ENCODE assay signal across 23 cellular contexts in the genomic region with DNA sequence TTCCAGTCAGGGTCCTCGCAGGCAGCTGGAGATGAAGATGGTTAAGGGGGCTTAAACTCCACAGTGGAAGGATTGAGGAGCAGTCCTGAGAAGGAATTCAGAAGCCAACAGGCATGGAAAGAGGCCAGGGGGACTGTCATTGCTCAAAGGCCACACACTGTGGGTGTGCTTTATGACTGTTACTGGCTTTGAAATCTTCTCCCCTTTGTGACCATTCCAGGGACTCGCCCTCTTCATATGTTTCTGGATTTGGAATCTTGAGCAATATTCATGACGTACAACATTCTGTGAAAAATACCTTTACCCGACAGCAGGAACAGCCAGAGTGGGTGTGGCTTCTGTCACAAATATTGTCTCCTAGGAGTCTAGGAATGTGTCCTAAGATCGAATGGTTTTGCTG. TPM values are rescaled to one million over a fixed set of nuclear protein-coding genes. Genes with fewer than 3 reads are reported as not detected.
DNase-seq lines count a peak whose midpoint lies in the region; ATAC-seq, FAIRE-seq and TF ChIP-seq lines count a peak whose summit lies in the region.
"Had no signal": no experiment of that assay in that cellular context is flagged by ENCODE, and none has a peak within 500 bp of the region (broad histone marks: within the 10 kb centered on the region; RNA-seq: fewer than 3 reads in every experiment).

No MANE protein-coding gene starts in this region.

- TF ChIP-seq POLR2A in A549 (IDR thresholded peaks at IDR 0.05; ENCODE audit: low read length) (no peak), transverse colon (IDR thresholded peaks at IDR 0.05) (peak; percentile 12), GM12891 (IDR thresholded peaks at IDR 0.05; ENCODE audit: low read depth, low read length) (no peak)

- DNase-seq in A549 (ENCODE audit: low read depth in 1 of 2, low spot score in 1 of 2) (no peak), colonic mucosa (peak; percentile 64), mucosa of descending colon (peak in 2 of 3 donors; percentile 42 to 60), transverse colon (peak; percentile 72), GM12891 (ENCODE audit: insufficient read length, low spot score) (no peak), nucleus accumbens (lab: John Stamatoyannopoulos, UW) (no peak)
- DNase-seq in activated CD4-positive, alpha-beta T cell treated with anti-CD3 and anti-CD28 coated beads, Interleukin-2, amount 50 U/mL, for 48 hours: no peak
- DNase-seq: 8988T; C1 segment of cervical spinal cord; Calu3; CD4-positive, alpha-beta memory T cell; COR-L47; DMS53; DMS79 treated with DMSO at 0.1 percent for 48 hours; GF-D8; GOT3; H7; HCEC 1CT had no signal

- CTCF ChIA-PET in A549 (lab: Yijun Ruan, JAX): interaction anchor here (0.7 to 6.7 kb wide), 7 partner anchors 11 to 82 kb away, joined by 3 to 44 read pairs (median 8); no protein-coding TSS in a partner anchor

- 11% methylated on average over 5 of the region's 5 CpGs for WGBS in A549 (ENCODE audit: missing lambda C conversion rate)
- WGBS in transverse colon (ENCODE audit: low coverage in 1 of 2), 2 donors: 34 to 50% methylated on average over 2 to 5 of the region's 5 CpGs

- POLR2A ChIA-PET in A549 (lab: Yijun Ruan, JAX): no interaction called here

- H3K9ac ChIP-seq in colonic mucosa (ENCODE audit: low read depth in 2 of 2, low read length in 2 of 2): peak overlapping the region; percentile 48 to 59

- TF ChIP-seq CTCF in A549 (IDR thresholded peaks at IDR 0.05) (no peak), colonic mucosa (IDR thresholded peaks at IDR 0.05) (no peak), mucosa of descending colon (IDR thresholded peaks at IDR 0.05) (no peak), transverse colon (IDR thresholded peaks at IDR 0.05) (no peak)

- H3K4me3 ChIP-seq in A549: no peak overlapping the region
- no peak overlapping the region for H3K4me3 ChIP-seq in colonic mucosa
- no peak overlapping the region for H3K4me3 ChIP-seq in mucosa of descending colon
- no peak overlapping the region for H3K4me3 ChIP-seq in transverse colon

- H3K27me3 ChIP-seq in colonic mucosa (no peaks in the 10 kb centered on the region), transverse colon (peaks cover 19% of the 10 kb centered on the region)

- peaks cover 17% of the 10 kb centered on the region for H3K9me3 ChIP-seq in A549
- H3K9me3 ChIP-seq in colonic mucosa: no peaks in the 10 kb centered on the region
- no peaks in the 10 kb centered on the region for H3K9me3 ChIP-seq in mucosa of descending colon
- peaks cover 2 to 3% of the 10 kb centered on the region in 2 donors for H3K9me3 ChIP-seq in transverse colon

- intact Hi-C loops in colonic mucosa (cut with DNase I): no loop called here
- intact Hi-C loops in mucosa of descending colon (cut with DNase I, micrococcal nuclease): no loop called here
- intact Hi-C loops in transverse colon (cut with DNase I; ENCODE audit: low total_unique reads): no loop called here

- H3K4me2 ChIP-seq in A549: no peak overlapping the region

- H3K36me3 ChIP-seq in colonic mucosa (no peaks in the 10 kb centered on the region), mucosa of descending colon (ENCODE audit: low read depth) (no peaks in the 10 kb centered on the region), transverse colon (no peaks in the 10 kb centered on the region)

- H3K27ac ChIP-seq in A549 (no peak overlapping the region), colonic mucosa (peak overlapping the region; percentile 66), transverse colon (peak overlapping the region; percentile 55 to 78 (median 78))

- H3K4me1 ChIP-seq in A549 (no peaks in the 10 kb centered on the region), colonic mucosa (no peaks in the 10 kb centered on the region), mucosa of descending colon (ENCODE audit: low read depth) (peaks cover 21% of the 10 kb centered on the region), transverse colon (peaks cover 0 to 34% (median 9%) of the 10 kb centered on the region in 4 donors)

- no peak for TF ChIP-seq EP300 in A549 (IDR thresholded peaks at IDR 0.05)
- peak; percentile 49 for TF ChIP-seq EP300 in transverse colon (IDR thresholded peaks at IDR 0.05; ENCODE audit: low read depth)

- TF ChIP-seq RAD21 in A549 (conservative IDR thresholded peaks at IDR 0.05 in 1 of 2, IDR thresholded peaks at IDR 0.05 in 1 of 2): no peak

- in situ Hi-C loops in transverse colon (cut with MboI; ENCODE audit: low pct_ligation_motif_present in 1 of 4, low pct_unique_long_range_greater_than_20kb in 1 of 4, low sequenced_read_pairs in 3 of 4): no loop called here

- no peak for ATAC-seq in A549
- ATAC-seq in mucosa of descending colon: peak; percentile 78

- FAIRE-seq in A549 (lab: Jason Lieb, UNC) (peak; percentile 28), GM12891 (lab: Jason Lieb, UNC) (no peak)
- FAIRE-seq: GM12892 had no signal

TF ChIP-seq in A549, 52 proteins besides CTCF, POLR2A, EP300 and RAD21 (continues in another document):
- TF ChIP-seq CBX8 (IDR thresholded peaks at IDR 0.05) (no peak), NFE2L2 (conservative IDR thresholded peaks at IDR 0.05; ENCODE audit: low read length) (no peak), TFCP2L1 (CRISPR knock-in tag; IDR thresholded peaks at IDR 0.05) (no peak), MYC (IDR thresholded peaks at IDR 0.05; ENCODE audit: borderline replicate concordance, low read length) (no peak)
- TF ChIP-seq, protein P1, sequence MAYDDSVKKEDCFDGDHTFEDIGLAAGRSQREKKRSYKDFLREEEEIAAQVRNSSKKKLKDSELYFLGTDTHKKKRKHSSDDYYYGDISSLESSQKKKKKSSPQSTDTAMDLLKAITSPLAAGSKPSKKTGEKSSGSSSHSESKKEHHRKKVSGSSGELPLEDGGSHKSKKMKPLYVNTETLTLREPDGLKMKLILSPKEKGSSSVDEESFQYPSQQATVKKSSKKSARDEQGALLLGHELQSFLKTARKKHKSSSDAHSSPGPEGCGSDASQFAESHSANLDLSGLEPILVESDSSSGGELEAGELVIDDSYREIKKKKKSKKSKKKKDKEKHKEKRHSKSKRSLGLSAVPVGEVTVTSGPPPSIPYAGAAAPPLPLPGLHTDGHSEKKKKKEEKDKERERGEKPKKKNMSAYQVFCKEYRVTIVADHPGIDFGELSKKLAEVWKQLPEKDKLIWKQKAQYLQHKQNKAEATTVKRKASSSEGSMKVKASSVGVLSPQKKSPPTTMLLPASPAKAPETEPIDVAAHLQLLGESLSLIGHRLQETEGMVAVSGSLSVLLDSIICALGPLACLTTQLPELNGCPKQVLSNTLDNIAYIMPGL (CRISPR knock-in tag; IDR thresholded peaks at IDR 0.05; ENCODE audit: borderline replicate concordance): no peak

TF ChIP-seq in GM12891, 5 proteins besides CTCF, POLR2A, EP300 and RAD21:
- TF ChIP-seq POLR2AphosphoS5 (IDR thresholded peaks at IDR 0.05; ENCODE audit: low read depth, low read length) (no peak), SPI1 (IDR thresholded peaks at IDR 0.05; ENCODE audit: low read depth, low read length) (no peak), TAF1 (IDR thresholded peaks at IDR 0.05; ENCODE audit: low read depth, low read length) (no peak), PAX5 (IDR thresholded peaks at IDR 0.05; ENCODE audit: insufficient read depth, low read length, severe bottlenecking) (no peak), POU2F2 (IDR thresholded peaks at IDR 0.05; ENCODE audit: low read depth, low read length) (no peak)

RNA-seq across cellular contexts. Expression of a gene that starts 16.6 kb away (rescaled TPM):
- polyA plus RNA-seq in A549 (2011; rRNA removed) (0.04 TPM in 1 of 2 replicates, not detected in the other), A549 (2017; fragmentation: RNase III; extraction: RNeasy Plus Mini Kit Qiagen cat#74134 plus additional on column Dnase treatment) (0.05 TPM in 1 of 3 replicates, not detected in the others)
- polyA plus RNA-seq in A549 (2012; cell fraction: cytosol; rRNA removed): not detected in 2 replicates
- polyA plus RNA-seq in A549 (2012; cell fraction: nucleus; rRNA removed): not detected in 2 replicates
- polyA minus RNA-seq in A549 (2011; rRNA and poly(A)+ RNA removed): not detected in 2 replicates
- total RNA-seq in colonic mucosa (100 to 1,000 TPM; 329 to 919 TPM), mucosa of descending colon (1,000 to 10,000 TPM in 2 of 3 donors, 100 to 1,000 TPM in 1; 753 to 3,639 (median 2,117) TPM), transverse colon (1,000 to 10,000 TPM in 3 of 4 donors, 10 to 100 TPM in 1; 26.3 to 2,498 (median 1,946) TPM)
- not detected for polyA plus RNA-seq in GM12891 (2012; ENCODE audit: low read depth, missing spikeins)
- total RNA-seq: CD4-positive, alpha-beta memory T cell; Daoy; G401; H7 had no signal
- polyA plus RNA-seq: BJ; CD4-positive, alpha-beta memory T cell had no signal

RNA-seq across cellular contexts. Expression of a gene that starts 36.9 kb away (rescaled TPM):
- polyA plus RNA-seq in A549 (2011; rRNA removed) (1.3 and 2.3 TPM in 2 replicates), A549 (2017; fragmentation: RNase III; extraction: RNeasy Plus Mini Kit Qiagen cat#74134 plus additional on column Dnase treatment) (0.12 TPM in 1 of 3 replicates, not detected in the others)
- polyA plus RNA-seq in A549 (2012; cell fraction: cytosol; rRNA removed): 0.16 and 0.22 TPM in 2 replicates
- polyA plus RNA-seq in A549 (2012; cell fraction: nucleus; rRNA removed): 0.40 and 0.62 TPM in 2 replicates
- polyA minus RNA-seq in A549 (2011; rRNA and poly(A)+ RNA removed): 0.78 and 1.4 TPM in 2 replicates
- total RNA-seq in colonic mucosa (1,000 to 10,000 TPM; 2,196 to 2,217 TPM), mucosa of descending colon (1,000 to 10,000 TPM; 2,069 to 7,240 (median 3,325) TPM), transverse colon (1,000 to 10,000 TPM in 3 of 4 donors, 10 to 100 TPM in 1; 95.5 to 1,964 (median 1,677) TPM)
- polyA plus RNA-seq in GM12891 (2012; ENCODE audit: low read depth, missing spikeins): not detected
- total RNA-seq: CD4-positive, alpha-beta memory T cell; Daoy; G401; H7 had no signal
- polyA plus RNA-seq: BJ; CD4-positive, alpha-beta memory T cell had no signal

RNA-seq across cellular contexts. Expression of a gene that starts 44.6 kb away (rescaled TPM):
- not detected in 2 replicates for polyA plus RNA-seq in A549 (2011; rRNA removed)
- not detected in 2 replicates for polyA plus RNA-seq in A549 (2012; cell fraction: cytosol; rRNA removed)
- not detected in 2 replicates for polyA plus RNA-seq in A549 (2012; cell fraction: nucleus; rRNA removed)
- polyA plus RNA-seq in A549 (2017; fragmentation: RNase III; extraction: RNeasy Plus Mini Kit Qiagen cat#74134 plus additional on column Dnase treatment): not detected in 3 replicates
- polyA minus RNA-seq in A549 (2011; rRNA and poly(A)+ RNA removed): not detected in 2 replicates
- total RNA-seq in colonic mucosa: not detected
- total RNA-seq in mucosa of descending colon: 1 to 10 TPM in 1 of 3 donors, under 1 TPM in 1, not detected in 1; 0.25 to 1.2 TPM
- 1 to 10 TPM in 1 of 4 donors, under 1 TPM in 1, not detected in 2; 0.48 to 1.5 TPM for total RNA-seq in transverse colon
- polyA plus RNA-seq in GM12891 (2012; ENCODE audit: low read depth, missing spikeins): not detected
- total RNA-seq: A673, Calu3, Daoy, G401, H7 had no signal
- polyA plus RNA-seq: BJ; CD4-positive, alpha-beta memory T cell had no signal

Comparison
In these comparisons a context has a peak if more than half of its experiments do, and no peak if none do; other contexts are left out.
1. DNase-seq: peak in colonic mucosa (single experiment), mucosa of descending colon (2 of 3) and transverse colon (single experiment); none in A549 (0 of 2), activated CD4-positive, alpha-beta T cell treated with anti-CD3 and anti-CD28 coated beads, Interleukin-2, amount 50 U/mL, for 48 hours (0 of 2), GM12891 (single experiment) and nucleus accumbens (0 of 56).
2. H3K27ac ChIP-seq: peak in colonic mucosa (single experiment) and transverse colon (4 of 4); none in A549 (0 of 2).